ENCODE assay signal across 2 cellular contexts in genomic region chr10:72242675-72243074, GRCh38.
TF ChIP-seq lines count a peak whose summit lies in the region.

No MANE protein-coding gene starts in this region.

TF ChIP-seq in liver, 16 proteins besides CTCF, POLR2A, EP300 and RAD21:
- TF ChIP-seq JUND (IDR thresholded peaks at IDR 0.05) (peak in 1 of 2 donors; percentile 66), GABPA (IDR thresholded peaks at IDR 0.05 in 1 of 2, conservative IDR thresholded peaks at IDR 0.05 in 1 of 2) (no peak), EGR1 (IDR thresholded peaks at IDR 0.05; ENCODE audit: low read depth in 2 of 2) (no peak), HNF4A (conservative IDR thresholded peaks at IDR 0.05) (no peak), TAF1 (conservative IDR thresholded peaks at IDR 0.05) (no peak), RXRA (IDR thresholded peaks at IDR 0.05) (no peak), FOXA1 (IDR thresholded peaks at IDR 0.05) (no peak), ATF3 (IDR thresholded peaks at IDR 0.05) (no peak), NR2F2 (IDR thresholded peaks at IDR 0.05) (peak; percentile 91), REST (IDR thresholded peaks at IDR 0.05) (no peak), YY1 (IDR thresholded peaks at IDR 0.05) (no peak), ZBTB33 (IDR thresholded peaks at IDR 0.05) (no peak), FOXA2 (IDR thresholded peaks at IDR 0.05) (no peak), MAX (IDR thresholded peaks at IDR 0.05) (no peak), SP1 (IDR thresholded peaks at IDR 0.05) (peak; percentile 36), HNF4G (IDR thresholded peaks at IDR 0.05) (no peak)

TF ChIP-seq in HepG2, 621 proteins besides CTCF, POLR2A, EP300 and RAD21:
- TF ChIP-seq MAFG (CRISPR knock-in tag; IDR thresholded peaks at IDR 0.05) = no peak
- no peak for TF ChIP-seq CAMTA2 (CRISPR knock-in tag; IDR thresholded peaks at IDR 0.05; ENCODE audit: borderline replicate concordance)
